ENCODE assay signal across 8 cellular contexts in the genomic region with DNA sequence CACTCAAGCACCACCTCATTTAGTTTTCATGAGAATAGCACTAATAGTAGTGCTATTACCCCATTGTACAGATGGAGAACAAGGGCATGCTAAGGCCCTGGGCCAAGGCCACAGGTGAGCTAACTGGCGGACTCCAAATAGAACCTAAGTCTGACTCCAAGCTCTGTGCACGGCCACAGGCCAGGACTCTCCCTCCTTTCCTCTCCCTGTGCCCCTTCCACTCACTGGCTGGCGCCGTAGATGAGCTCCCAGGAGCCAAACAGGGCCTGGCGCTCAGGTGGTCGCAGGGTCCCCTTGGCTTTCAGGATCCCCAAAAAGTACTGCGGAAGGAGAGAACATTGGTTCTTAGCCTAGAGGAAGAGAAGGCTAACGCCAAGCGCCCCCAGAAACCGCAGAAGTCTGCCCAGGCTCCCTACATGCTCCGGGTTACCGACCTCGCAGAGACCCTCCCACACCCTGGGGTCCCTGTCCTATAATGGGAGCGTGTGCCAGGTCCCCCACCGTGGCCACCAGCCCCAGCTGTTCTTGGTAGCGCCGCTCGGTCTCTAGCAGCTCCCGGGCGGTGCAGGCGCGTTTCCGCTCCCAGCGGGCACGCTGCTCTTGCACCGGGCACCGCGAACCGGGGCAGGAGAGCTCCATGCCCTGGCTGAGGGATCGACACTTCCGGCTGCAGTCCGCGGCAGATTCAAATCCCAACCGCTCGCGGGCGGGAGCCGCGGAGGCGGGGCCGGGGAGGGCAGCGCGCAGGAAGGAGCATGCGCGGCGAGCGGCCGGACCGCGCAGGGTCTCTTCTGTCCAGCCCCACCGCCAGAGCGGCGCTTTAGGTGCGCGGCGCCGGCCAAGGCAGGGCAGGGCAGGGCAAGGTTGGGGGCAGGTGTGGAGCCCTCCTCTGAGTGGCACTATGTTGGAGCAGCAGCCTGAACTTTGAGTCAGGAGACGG. TPM values are rescaled to one million over a fixed set of nuclear protein-coding genes. Genes with fewer than 3 reads are reported as not detected.
DNase-seq lines count a peak whose midpoint lies in the region; ATAC-seq, FAIRE-seq and TF ChIP-seq lines count a peak whose summit lies in the region.

A gene with protein sequence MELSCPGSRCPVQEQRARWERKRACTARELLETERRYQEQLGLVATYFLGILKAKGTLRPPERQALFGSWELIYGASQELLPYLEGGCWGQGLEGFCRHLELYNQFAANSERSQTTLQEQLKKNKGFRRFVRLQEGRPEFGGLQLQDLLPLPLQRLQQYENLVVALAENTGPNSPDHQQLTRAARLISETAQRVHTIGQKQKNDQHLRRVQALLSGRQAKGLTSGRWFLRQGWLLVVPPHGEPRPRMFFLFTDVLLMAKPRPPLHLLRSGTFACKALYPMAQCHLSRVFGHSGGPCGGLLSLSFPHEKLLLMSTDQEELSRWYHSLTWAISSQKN (minus strand): TSS at position 665 of the 940 bp plus-strand sequence. CDS start 26 bp downstream, at position 639.

- BruUV-seq in HepG2 (replicated peaks; lab: Mats Ljungman, UMichigan): TSS peak; percentile 58

- peak within 1 kb of the TSS; percentile 85 for H3K4me3 Mint-ChIP-seq in dendritic cell treated with granulocyte-macrophage colony-stimulating factor and Interleukin-4, amounts not matched to agents 40 ng/mL and 50 ng/mL, for 4 days

- DNase-seq in BJ (ENCODE audit: low read depth) (no peak), NCI-H510A (lab: John Stamatoyannopoulos, UW) (peak; percentile 63), HepG2 (ENCODE audit: low spot score) (peak; percentile 81)
- DNase-seq in stimulated activated CD4-positive, alpha-beta T cell treated with anti-CD3 and anti-CD28 coated beads, Interleukin-2, amount 100 ng/mL, for 48 hours: peak; percentile 65 to 71

- TF ChIP-seq RAD21 in HepG2 (CRISPR knock-in tag; IDR thresholded peaks at IDR 0.05): peak; percentile 79

- FAIRE-seq in HepG2 (lab: Jason Lieb, UNC): peak; percentile 63

- H3K36me3 ChIP-seq in BJ (ENCODE audit: control insufficient read depth, insufficient read depth, low read length) (peaks cover 3% of the 10 kb centered on the region), HepG2 (replicated peaks in 1 of 2; ENCODE audit: control insufficient read depth in 1 of 2, insufficient read depth in 2 of 2, low read length in 2 of 2) (peaks cover 8 to 10% of the 10 kb centered on the region in 2 experiments; a peak in 3 of 5 replicates)

- H3K27ac ChIP-seq in HepG2 (ENCODE audit: extremely low read length, insufficient read depth, low read length): peak within 1 kb of the TSS; percentile 73

- H3K27me3 ChIP-seq in BJ (ENCODE audit: control insufficient read depth, insufficient read depth, low read length) (no peaks in the 10 kb centered on the region), HepG2 (ENCODE audit: control insufficient read depth in 1 of 2, insufficient read depth in 2 of 2, low read length in 2 of 2) (no peaks in the 10 kb centered on the region)

- H3K4me3 ChIP-seq in BJ (ENCODE audit: low read depth, low read length) (peak within 1 kb of the TSS; percentile 59), HepG2 (replicated peaks in 1 of 3; ENCODE audit: insufficient read depth in 1 of 3, low read depth in 2 of 3, low read length in 3 of 3) (peak within 1 kb of the TSS; percentile 64 to 85 (median 78))

- peaks cover 2% of the 10 kb centered on the region for H3K27me3 Mint-ChIP-seq in dendritic cell treated with granulocyte-macrophage colony-stimulating factor and Interleukin-4, amounts not matched to agents 40 ng/mL and 50 ng/mL, for 4 days

- H3K9ac ChIP-seq in HepG2 (ENCODE audit: insufficient read depth, low read depth, low read length): peak within 1 kb of the TSS; percentile 83

- peak in 1 of 2 experiments; percentile 75; a peak in 1 of 4 replicates for TF ChIP-seq POLR2A in HepG2 (IDR thresholded peaks at IDR 0.05; ENCODE audit: insufficient read depth in 1 of 2, low read depth in 2 of 2, low read length in 2 of 2)

- H3K36me3 Mint-ChIP-seq in dendritic cell treated with granulocyte-macrophage colony-stimulating factor and Interleukin-4, amounts not matched to agents 40 ng/mL and 50 ng/mL, for 4 days (ENCODE audit: low read depth): peaks cover 24% of the 10 kb centered on the region

- H2AFZ ChIP-seq in HepG2 (ENCODE audit: low read length): no peak within 1 kb of the TSS

- peak in 1 of 2 experiments; percentile 14; a peak in 1 of 4 replicates for TF ChIP-seq EP300 in HepG2 (IDR thresholded peaks at IDR 0.05; ENCODE audit: low read depth in 2 of 2, low read length in 2 of 2)
- TF ChIP-seq EP300 in HepG2 (CRISPR knock-in tag; IDR thresholded peaks at IDR 0.05; ENCODE audit: borderline replicate concordance): no peak; the same call in 1 of the 2 replicates

- H3K9me3 Mint-ChIP-seq in dendritic cell treated with granulocyte-macrophage colony-stimulating factor and Interleukin-4, amounts not matched to agents 40 ng/mL and 50 ng/mL, for 4 days: no peaks in the 10 kb centered on the region

- POLR2A ChIA-PET in BJ (lab: Charles Lee): interaction anchor here (0.5 to 0.7 kb wide), 2 partner anchors 21 to 597 kb away, joined by 3 read pairs; no protein-coding TSS in a partner anchor
- POLR2A ChIA-PET in HepG2 (lab: Yijun Ruan, JAX): interaction anchor here (0.9 to 2.5 kb wide), 13 partner anchors 9 to 84 kb away, joined by 3 to 24 read pairs (median 5); a partner anchor contains a TSS

- H3K27ac Mint-ChIP-seq in dendritic cell treated with granulocyte-macrophage colony-stimulating factor and Interleukin-4, amounts not matched to agents 40 ng/mL and 50 ng/mL, for 4 days: peak within 1 kb of the TSS; percentile 56

- in situ Hi-C loops in HepG2 (cut with HindIII; ENCODE audit: extremely low pct_ligation_motif_present, low pct_unique_long_range_greater_than_20kb): loop anchor here (5.0 kb wide), 2 partner anchors 32 to 62 kb away; no protein-coding TSS in a partner anchor

- peak within 1 kb of the TSS; percentile 82 for H3K4me2 ChIP-seq in HepG2 (ENCODE audit: low read depth, low read length)

- TF ChIP-seq CTCF in BJ (IDR thresholded peaks at IDR 0.05; ENCODE audit: insufficient read depth, low read depth, low read length) (peak; percentile 41), HepG2 (CRISPR knock-in tag; IDR thresholded peaks at IDR 0.05) (peak; percentile 84)

- peaks cover 10% of the 10 kb centered on the region for H3K79me2 ChIP-seq in HepG2 (ENCODE audit: insufficient read depth, low read length)

- intact Hi-C loops in dendritic cell treated with granulocyte-macrophage colony-stimulating factor and Interleukin-4, amounts not matched to agents 40 ng/mL and 50 ng/mL, for 4 days (cut with micrococcal nuclease): no loop called here
- intact Hi-C loops in HepG2 (cut with micrococcal nuclease; ENCODE audit: unreplicated experiment): no loop called here

- ATAC-seq in GM19035 (IDR thresholded peaks at IDR 0.05; ENCODE audit: unreplicated experiment): peak; percentile 77
- peak; percentile 79 for ATAC-seq in HG03280 (IDR thresholded peaks at IDR 0.05; ENCODE audit: unreplicated experiment)
- peak; percentile 86 to 89 for ATAC-seq in activated CD4-positive, CD25-positive, alpha-beta regulatory T cell treated with anti-CD3 and anti-CD28 coated beads, Interleukin-2, amount 50 U/mL, for 24 hours
- peak; percentile 83 for ATAC-seq in HepG2

- H3K9me3 ChIP-seq in HepG2 (ENCODE audit: low read length): no peaks in the 10 kb centered on the region

- WGBS in HepG2 (ENCODE audit: low lambda C conversion rate): 5% methylated on average over 17 of the region's 58 CpGs

- CTCF ChIA-PET in BJ (lab: Yijun Ruan, JAX) (interaction anchor here (0.8 to 6.4 kb wide), 13 partner anchors 8 to 126 kb away, joined by 3 to 63 read pairs (median 5); a partner anchor contains a TSS), HepG2 (lab: Yijun Ruan, JAX; ENCODE audit: low intra/inter-chr PET ratio, low total read pairs) (interaction anchor here (1.6 kb wide), 1 partner anchor 32 kb away, joined by 5 read pairs; no protein-coding TSS in a partner anchor)

- H3K4me1 Mint-ChIP-seq in dendritic cell treated with granulocyte-macrophage colony-stimulating factor and Interleukin-4, amounts not matched to agents 40 ng/mL and 50 ng/mL, for 4 days (ENCODE audit: low read depth): peaks cover 47% of the 10 kb centered on the region

- no peaks in the 10 kb centered on the region for H4K20me1 ChIP-seq in HepG2 (ENCODE audit: insufficient read depth, low read length)

- H3K4me1 ChIP-seq in HepG2 (ENCODE audit: insufficient read depth, low read length): peaks cover 80% of the 10 kb centered on the region

TF ChIP-seq in HepG2, 621 proteins besides CTCF, POLR2A, EP300 and RAD21 (continues in another document):
- no peak for TF ChIP-seq CREB1 (IDR thresholded peaks at IDR 0.05)
- TF ChIP-seq CREB1 (CRISPR knock-in tag; IDR thresholded peaks at IDR 0.05): no peak

RNA-seq across cellular contexts. Expression of the gene that starts here (rescaled TPM):
- polyA plus RNA-seq in BJ (2011; rRNA removed): 2.7 and 4.1 TPM in 2 replicates
- 3.7 and 4.2 TPM in 2 replicates for polyA minus RNA-seq in BJ (2011; rRNA and poly(A)+ RNA removed)
- total RNA-seq in HepG2 (2016; rRNA removed; fragmentation: Illumina TruSeq; extraction: Trizol): 10.4 and 11.2 TPM in 2 replicates
- total RNA-seq in HepG2 (2016; cell fraction: cytosol; rRNA removed; fragmentation: Illumina TruSeq; extraction: Trizol; ENCODE audit: low read depth): 3.5 and 4.4 TPM in 2 replicates
- total RNA-seq in HepG2 (2016; cell fraction: insoluble cytoplasmic fraction; rRNA removed; fragmentation: Illumina TruSeq; extraction: Trizol): 9.7 and 11.9 TPM in 2 replicates
- total RNA-seq in HepG2 (2016; cell fraction: membrane; rRNA removed; fragmentation: Illumina TruSeq; extraction: Trizol): 4.7 and 6.0 TPM in 2 replicates
- 8.4 and 9.2 TPM in 2 replicates for total RNA-seq in HepG2 (2016; cell fraction: nucleus; rRNA removed; fragmentation: Illumina TruSeq; extraction: Trizol)
- 8.0 and 12.3 TPM in 2 replicates for polyA plus RNA-seq in HepG2 (2011; rRNA removed)
- 5.4 and 7.1 TPM in 2 replicates for polyA plus RNA-seq in HepG2 (2011; cell fraction: cytosol; rRNA removed)
- polyA plus RNA-seq in HepG2 (2011; cell fraction: nucleus; rRNA removed): 19.1 and 24.4 TPM in 2 replicates
- 3.1 and 6.1 TPM in 2 replicates for polyA plus RNA-seq in HepG2 (2012)
- polyA plus RNA-seq in HepG2 (2016; cell fraction: cytosol; fragmentation: Illumina TruSeq; extraction: Trizol; ENCODE audit: low read depth): 1.8 and 2.1 TPM in 2 replicates
- 12.7 and 16.4 TPM in 2 replicates for polyA plus RNA-seq in HepG2 (2016; cell fraction: insoluble cytoplasmic fraction; fragmentation: Illumina TruSeq; extraction: Trizol; ENCODE audit: low read depth)
- 3.7 and 3.9 TPM in 2 replicates for polyA plus RNA-seq in HepG2 (2016; cell fraction: membrane; fragmentation: Illumina TruSeq; extraction: Trizol; ENCODE audit: low read depth)
- 32.0 and 32.6 TPM in 2 replicates for polyA plus RNA-seq in HepG2 (2016; cell fraction: nucleus; fragmentation: Illumina TruSeq; extraction: Trizol; ENCODE audit: insufficient read depth, low read depth)
- polyA minus RNA-seq in HepG2 (2011; rRNA and poly(A)+ RNA removed; ENCODE audit: low replicate concordance): 20.2 and 52.2 TPM in 2 replicates
- polyA minus RNA-seq in HepG2 (2011; cell fraction: cytosol; rRNA and poly(A)+ RNA removed): 3.9 and 6.0 TPM in 2 replicates
- polyA minus RNA-seq in HepG2 (2011; cell fraction: nucleus; rRNA and poly(A)+ RNA removed): 11.6 and 15.7 TPM in 2 replicates
